In the genomic region with DNA sequence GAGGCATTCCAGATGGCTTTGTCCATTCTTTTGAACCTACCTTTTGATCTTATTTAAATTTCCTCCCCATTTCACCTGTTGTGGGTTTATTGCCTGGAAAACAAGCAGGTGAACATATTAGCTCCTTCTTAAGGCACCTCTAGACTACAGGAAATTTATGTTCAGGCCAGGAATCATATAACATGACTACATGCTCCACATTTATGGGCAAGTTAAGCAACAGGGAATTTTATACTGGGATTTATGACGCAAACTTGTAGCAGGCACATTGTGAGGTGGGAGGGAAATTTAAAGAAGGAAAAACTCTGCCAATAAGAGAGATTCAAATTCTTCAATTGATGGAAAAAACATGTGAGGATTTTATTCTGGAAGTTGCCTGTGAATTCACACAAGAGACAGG, we compare ENCODE assay signal across 22 cellular contexts.
"Had no signal": no experiment of that assay in that cellular context is flagged by ENCODE, and none has a peak within 500 bp of the region (broad histone marks: within the 10 kb centered on the region; RNA-seq: fewer than 3 reads in every experiment).

No MANE protein-coding gene starts in this region.

- H3K9me3 Mint-ChIP-seq: dendritic cell treated with granulocyte-macrophage colony-stimulating factor and Interleukin-4, amounts not matched to agents 40 ng/mL and 50 ng/mL, for 4 days; effector memory CD8-positive, alpha-beta T cell; endodermal cell; mesothelial cell of epicardium had no signal

- H3K4me3 ChIP-seq: colonic mucosa, esophagus squamous epithelium, gastrocnemius medialis, heart left ventricle, left lung, lower lobe of right lung had no signal

- DNase-seq: cerebellar nuclear complex; colonic mucosa; cortex of kidney; effector CD8-positive, alpha-beta T cell; effector memory CD8-positive, alpha-beta T cell; endodermal cell; erythroblast; esophagus squamous epithelium; foreskin fibroblast; foreskin melanocyte; gastrocnemius medialis; heart left ventricle; hippocampal formation; left cardiac atrium; left lung; left ventricle myocardium superior; lower lobe of right lung; mesenchymal stem cell had no signal

- H3K36me3 Mint-ChIP-seq: mesothelial cell of epicardium had no signal

- H3K36me3 ChIP-seq: colonic mucosa, esophagus squamous epithelium, gastrocnemius medialis, heart left ventricle, left lung, lower lobe of right lung had no signal

- ATAC-seq: effector memory CD8-positive, alpha-beta T cell; esophagus mucosa; gastrocnemius medialis; heart left ventricle; left cardiac atrium; left lung; left ventricle myocardium superior; lower lobe of right lung had no signal

- H3K27ac ChIP-seq: colonic mucosa, epithelial cell of prostate, esophagus squamous epithelium, gastrocnemius medialis, heart left ventricle, left lung, lower lobe of right lung had no signal

- H3K4me1 ChIP-seq: colonic mucosa, esophagus squamous epithelium, gastrocnemius medialis, heart left ventricle, left lung, lower lobe of right lung had no signal

- H3K9me3 ChIP-seq: colonic mucosa, esophagus squamous epithelium, gastrocnemius medialis, heart left ventricle, left lung, lower lobe of right lung had no signal

- H3K4me3 Mint-ChIP-seq: dendritic cell treated with granulocyte-macrophage colony-stimulating factor and Interleukin-4, amounts not matched to agents 40 ng/mL and 50 ng/mL, for 4 days; effector memory CD8-positive, alpha-beta T cell; endodermal cell; mesothelial cell of epicardium had no signal

- H3K27me3 ChIP-seq: colonic mucosa, esophagus squamous epithelium, heart left ventricle, left lung had no signal

- H3K27ac Mint-ChIP-seq: dendritic cell treated with granulocyte-macrophage colony-stimulating factor and Interleukin-4, amounts not matched to agents 40 ng/mL and 50 ng/mL, for 4 days; effector memory CD8-positive, alpha-beta T cell; endodermal cell; mesothelial cell of epicardium had no signal
